Comparison of ENCODE assay signal across 23 cellular contexts in the genomic region with DNA sequence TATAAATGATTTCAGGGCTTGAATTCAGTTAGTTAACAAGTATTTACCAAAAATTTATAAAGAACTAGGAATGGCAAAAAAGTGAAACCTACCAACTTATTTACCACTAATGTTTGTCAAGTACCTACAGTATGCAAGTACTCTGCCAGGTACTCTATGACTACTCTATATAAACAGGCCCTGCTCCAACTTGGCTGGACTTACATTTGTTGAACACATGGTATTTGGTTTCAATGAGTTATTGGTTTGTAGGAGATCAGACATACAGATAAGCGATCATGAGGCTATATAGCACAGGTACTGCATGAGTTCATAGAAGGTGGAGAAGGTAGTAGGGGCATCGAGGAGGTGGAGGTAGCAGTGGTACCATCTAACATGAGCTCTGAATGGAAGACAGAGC.
"Had no signal": no experiment of that assay in that cellular context is flagged by ENCODE, and none has a peak within 500 bp of the region (broad histone marks: within the 10 kb centered on the region; RNA-seq: fewer than 3 reads in every experiment).

No MANE protein-coding gene starts in this region.

- H3K4me1 ChIP-seq: pancreas, right lobe of liver, stomach, thyroid gland, upper lobe of left lung, vagina had no signal

- H3K9me3 ChIP-seq: neutrophil, pancreas, psoas muscle, right lobe of liver, sigmoid colon, stomach, thoracic aorta, thyroid gland, tibial nerve, upper lobe of left lung, vagina had no signal

- H3K36me3 ChIP-seq: neutrophil, pancreas, right lobe of liver, sigmoid colon, stomach, thoracic aorta, thyroid gland, tibial nerve, upper lobe of left lung, vagina had no signal

- DNase-seq: naive thymus-derived CD4-positive, alpha-beta T cell; nephron progenitor cell; nucleus accumbens; pancreas; psoas muscle; right cardiac atrium; right lobe of liver; sigmoid colon; small intestine; stimulated activated CD4-positive, alpha-beta T cell treated with anti-CD3 and anti-CD28 coated beads, Interleukin-15, amount 100 ng/mL, for 24 hours; stimulated activated CD4-positive, alpha-beta T cell treated with anti-CD3 and anti-CD28 coated beads, Interleukin-2, amount 100 ng/mL, for 24 hours; stimulated activated CD4-positive, alpha-beta T cell treated with anti-CD3 and anti-CD28 coated beads, Interleukin-2, amount 100 ng/mL, for 48 hours; stimulated activated CD4-positive, alpha-beta T cell treated with anti-CD3 and anti-CD28 coated beads, Interleukin-4, amount 100 ng/mL, for 24 hours; stimulated activated naive B cell treated with anti-CD40 and anti-IgM and Interleukin-4, amounts not matched to agents 10 μg/mL and 1 μg/mL and 100 μg/mL, for 72 hours; stimulated activated naive CD4-positive, alpha-beta T cell treated with Interleukin-2 at 50 U/mL for 16 hours; stomach; thyroid gland; trophoblast cell; upper lobe of left lung had no signal

- H3K27ac ChIP-seq: neutrophil, pancreas, psoas muscle, right lobe of liver, sigmoid colon, stomach, thoracic aorta, thyroid gland, tibial nerve, upper lobe of left lung, vagina had no signal

- H3K4me3 ChIP-seq: pancreas, psoas muscle, right lobe of liver, sigmoid colon, stomach, thoracic aorta, thyroid gland, tibial nerve, upper lobe of left lung, vagina had no signal

- H3K27me3 ChIP-seq: neutrophil, pancreas, right lobe of liver, sigmoid colon, stomach, thyroid gland, tibial nerve, upper lobe of left lung, vagina had no signal
